In the genomic region with DNA sequence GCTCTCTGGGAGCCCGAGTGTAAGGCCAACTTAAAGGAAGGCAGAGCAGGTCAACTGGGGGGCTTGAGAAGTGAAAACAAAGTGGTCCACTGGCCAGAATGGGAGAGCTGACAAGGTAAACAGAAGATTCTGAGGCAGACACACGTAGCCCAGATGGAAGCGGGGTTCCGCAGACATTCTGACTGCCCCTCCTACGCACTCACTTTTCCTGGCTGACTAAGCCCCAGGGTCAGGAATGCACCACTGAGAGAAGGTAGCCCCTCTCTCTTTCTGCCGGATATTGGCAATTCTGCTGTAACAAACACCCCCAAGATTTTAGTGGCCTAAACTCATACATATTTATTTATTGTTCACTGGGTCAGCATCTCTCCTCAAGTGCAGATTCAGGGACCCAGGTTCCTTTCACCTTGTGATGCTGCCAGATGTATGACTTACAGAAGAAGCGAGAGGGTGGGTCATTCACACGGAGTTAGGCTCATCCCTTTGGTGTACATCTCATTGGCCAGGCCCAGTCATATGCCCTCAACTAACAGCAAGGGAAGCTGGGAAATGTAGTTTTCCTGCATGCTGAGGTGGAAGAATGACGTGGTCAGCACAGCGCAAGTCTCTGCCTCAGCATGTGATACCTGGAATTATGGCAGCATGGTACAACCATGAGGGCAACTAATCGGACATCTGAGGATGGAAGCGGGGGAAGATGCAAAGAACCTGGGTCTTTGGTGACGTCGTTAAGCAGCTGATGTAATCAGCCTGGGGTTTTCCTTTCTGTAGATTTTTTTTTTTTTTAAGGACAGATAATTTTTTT, we compare ENCODE assay signal across 8 cellular contexts. TPM values are rescaled to one million over a fixed set of nuclear protein-coding genes. Genes with fewer than 3 reads are reported as not detected.
DNase-seq lines count a peak whose midpoint lies in the region; ATAC-seq and TF ChIP-seq lines count a peak whose summit lies in the region.

No MANE protein-coding gene starts in this region.

- H3K9me3 Mint-ChIP-seq in activated CD4-positive, alpha-beta T cell treated with anti-CD3 and anti-CD28 coated beads, Interleukin-2, amount 10 ng/mL, durations not matched to agents 7 days and 5 days: peaks cover 8% of the 10 kb centered on the region
- no peaks in the 10 kb centered on the region for H3K9me3 Mint-ChIP-seq in effector memory CD8-positive, alpha-beta T cell
- H3K9me3 Mint-ChIP-seq in mesothelial cell of epicardium: peaks cover 10% of the 10 kb centered on the region

- DNase-seq in Daoy (ENCODE audit: low read depth) (peak; percentile 78), MG63 (peak; percentile 45), mesothelial cell of epicardium (ENCODE audit: low spot score in 2 of 2, unreplicated experiment in 2 of 2) (no peak), stromal cell of bone marrow (ENCODE audit: low read depth) (peak; percentile 54), UCSD-AML1 (lab: John Stamatoyannopoulos, UW; ENCODE audit: unreplicated experiment) (no peak)
- peak; percentile 30 for DNase-seq in activated CD4-positive, alpha-beta T cell treated with anti-CD3 and anti-CD28 coated beads, Interleukin-2, amount 10 ng/mL, durations not matched to agents 7 days and 5 days
- DNase-seq in effector memory CD8-positive, alpha-beta T cell: peak; percentile 25 to 26 (median 26)

- TF ChIP-seq CTCF in mesothelial cell of epicardium (IDR thresholded peaks at IDR 0.05; ENCODE audit: unreplicated experiment): no peak

- ATAC-seq in GM21723 (IDR thresholded peaks at IDR 0.05; ENCODE audit: unreplicated experiment): peak; percentile 97
- ATAC-seq in effector memory CD8-positive, alpha-beta T cell (replicated peaks): peak; percentile 93

- H3K9me3 ChIP-seq in MG63: peaks cover 5% of the 10 kb centered on the region; the same call in 1 of the 2 replicates

- POLR2A ChIA-PET in activated CD4-positive, alpha-beta T cell treated with anti-CD3 and anti-CD28 coated beads, Interleukin-2, amount 10 ng/mL, durations not matched to agents 7 days and 5 days (lab: Charles Lee): no interaction called here

- peak overlapping the region; percentile 71 for H3K27ac Mint-ChIP-seq in activated CD4-positive, alpha-beta T cell treated with anti-CD3 and anti-CD28 coated beads, Interleukin-2, amount 10 ng/mL, durations not matched to agents 7 days and 5 days
- H3K27ac Mint-ChIP-seq in effector memory CD8-positive, alpha-beta T cell: peak overlapping the region; percentile 54 to 89
- no peak overlapping the region for H3K27ac Mint-ChIP-seq in mesothelial cell of epicardium

- no peak overlapping the region for H3K4me3 Mint-ChIP-seq in activated CD4-positive, alpha-beta T cell treated with anti-CD3 and anti-CD28 coated beads, Interleukin-2, amount 10 ng/mL, durations not matched to agents 7 days and 5 days
- H3K4me3 Mint-ChIP-seq in effector memory CD8-positive, alpha-beta T cell: peak overlapping the region; percentile 52 to 60
- peak overlapping the region; percentile 44 for H3K4me3 Mint-ChIP-seq in mesothelial cell of epicardium

- CTCF ChIA-PET in activated CD4-positive, alpha-beta T cell treated with anti-CD3 and anti-CD28 coated beads, Interleukin-2, amount 10 ng/mL, durations not matched to agents 7 days and 5 days (lab: Charles Lee): interaction anchor here (1.2 kb wide), 1 partner anchor 51 kb away, joined by 8 read pairs; no protein-coding TSS in a partner anchor

- H3K4me3 ChIP-seq in MG63: no peak overlapping the region

- H3K36me3 Mint-ChIP-seq in activated CD4-positive, alpha-beta T cell treated with anti-CD3 and anti-CD28 coated beads, Interleukin-2, amount 10 ng/mL, durations not matched to agents 7 days and 5 days (ENCODE audit: low read depth): peaks cover 3% of the 10 kb centered on the region
- H3K36me3 Mint-ChIP-seq in effector memory CD8-positive, alpha-beta T cell (ENCODE audit: insufficient read depth): no peaks in the 10 kb centered on the region
- peaks cover 8% of the 10 kb centered on the region for H3K36me3 Mint-ChIP-seq in mesothelial cell of epicardium

- H3K27me3 Mint-ChIP-seq in activated CD4-positive, alpha-beta T cell treated with anti-CD3 and anti-CD28 coated beads, Interleukin-2, amount 10 ng/mL, durations not matched to agents 7 days and 5 days: no peaks in the 10 kb centered on the region
- no peaks in the 10 kb centered on the region for H3K27me3 Mint-ChIP-seq in effector memory CD8-positive, alpha-beta T cell
- no peaks in the 10 kb centered on the region for H3K27me3 Mint-ChIP-seq in mesothelial cell of epicardium (ENCODE audit: low read depth)

- no peaks in the 10 kb centered on the region for H3K36me3 ChIP-seq in MG63

- H3K27me3 ChIP-seq in MG63: no peaks in the 10 kb centered on the region

- peaks cover 29% of the 10 kb centered on the region for H3K4me1 Mint-ChIP-seq in activated CD4-positive, alpha-beta T cell treated with anti-CD3 and anti-CD28 coated beads, Interleukin-2, amount 10 ng/mL, durations not matched to agents 7 days and 5 days
- H3K4me1 Mint-ChIP-seq in effector memory CD8-positive, alpha-beta T cell (ENCODE audit: low read depth in 2 of 2): peaks cover 9 to 16% of the 10 kb centered on the region in 2 donors
- H3K4me1 Mint-ChIP-seq in mesothelial cell of epicardium: peaks cover 18% of the 10 kb centered on the region

RNA-seq across cellular contexts. Expression of a gene that starts 43.5 kb away (rescaled TPM):
- 18.3 TPM in 2 replicates for total RNA-seq in Daoy (2014; rRNA removed; shearing (Covaris generic))
- 32.1 and 46.4 TPM in 2 replicates for total RNA-seq in MG63 (2014; rRNA removed; shearing (Covaris generic); ENCODE audit: low replicate concordance)
- total RNA-seq in activated CD4-positive, alpha-beta T cell treated with anti-CD3 and anti-CD28 coated beads, Interleukin-2, amount 10 ng/mL, durations not matched to agents 7 days and 5 days: 10 to 100 TPM; 77.8 to 88.2 TPM
- 129 to 135 TPM (median 134 TPM) in 3 replicates for total RNA-seq in mesothelial cell of epicardium

RNA-seq across cellular contexts. Expression of a gene that starts 43.5 kb away (rescaled TPM):
- 9.8 and 11.3 TPM in 2 replicates for total RNA-seq in Daoy (2014; rRNA removed; shearing (Covaris generic))
- total RNA-seq in MG63 (2014; rRNA removed; shearing (Covaris generic); ENCODE audit: low replicate concordance): 14.0 and 24.3 TPM in 2 replicates
- 10 to 100 TPM; 23.9 to 24.0 TPM for total RNA-seq in activated CD4-positive, alpha-beta T cell treated with anti-CD3 and anti-CD28 coated beads, Interleukin-2, amount 10 ng/mL, durations not matched to agents 7 days and 5 days
- 53.9 to 56.8 TPM (median 54.9 TPM) in 3 replicates for total RNA-seq in mesothelial cell of epicardium

Comparison
In these comparisons a context has a peak if more than half of its experiments do, and no peak if none do; other contexts are left out.
1. DNase-seq: peak in Daoy (single experiment), MG63 (single experiment), activated CD4-positive, alpha-beta T cell treated with anti-CD3 and anti-CD28 coated beads, Interleukin-2, amount 10 ng/mL, durations not matched to agents 7 days and 5 days (single experiment), effector memory CD8-positive, alpha-beta T cell (3 of 3) and stromal cell of bone marrow (single experiment); none in mesothelial cell of epicardium (0 of 2) and UCSD-AML1 (single experiment).